8 cellular contexts compared by ENCODE assay signal in the genomic region with DNA sequence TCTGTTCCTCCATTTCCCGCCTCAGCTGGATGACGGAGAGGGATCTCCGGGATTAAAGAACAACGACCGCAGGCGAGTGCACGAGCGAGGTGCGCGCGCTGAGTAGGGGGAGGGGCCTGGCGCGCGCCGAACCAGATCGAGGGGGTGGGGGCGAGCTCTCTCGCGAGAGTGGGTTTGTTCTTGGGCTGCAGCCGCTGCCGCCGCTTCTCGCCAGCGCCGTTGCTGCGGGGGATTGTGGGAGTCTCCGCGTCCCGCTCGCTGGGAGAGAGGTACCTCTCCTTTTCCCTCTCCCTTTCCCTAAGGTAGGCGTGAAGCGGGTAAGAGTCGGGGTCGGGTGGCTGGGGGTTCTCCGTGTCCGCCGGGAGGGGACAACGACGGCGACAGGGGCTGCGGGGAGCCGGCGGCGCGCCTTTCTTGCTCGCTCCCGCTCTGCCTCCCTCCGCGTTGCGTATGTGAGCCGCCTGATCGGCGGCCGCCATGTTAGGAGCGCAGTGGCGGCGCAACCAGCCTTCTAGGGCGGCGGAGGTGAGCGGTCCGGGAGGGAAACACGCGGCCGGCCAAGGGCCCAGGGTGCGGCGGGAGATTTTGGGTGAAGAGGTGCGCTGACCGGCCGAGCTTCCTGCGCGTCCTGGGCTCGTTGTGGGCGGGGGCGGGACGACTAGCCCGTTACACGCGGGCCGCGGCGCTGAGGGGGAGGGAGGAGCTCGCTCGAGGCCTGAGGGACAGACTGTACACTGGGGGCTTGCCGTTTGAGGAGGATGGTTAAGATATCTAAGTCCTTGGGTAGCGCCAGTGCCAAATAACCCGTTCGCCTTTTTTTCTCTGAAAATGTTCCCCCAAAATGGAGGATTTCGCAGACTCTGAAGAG. TPM values are rescaled to one million over a fixed set of nuclear protein-coding genes. Genes with fewer than 3 reads are reported as not detected.
DNase-seq lines count a peak whose midpoint lies in the region; ATAC-seq and TF ChIP-seq lines count a peak whose summit lies in the region.

A gene with protein sequence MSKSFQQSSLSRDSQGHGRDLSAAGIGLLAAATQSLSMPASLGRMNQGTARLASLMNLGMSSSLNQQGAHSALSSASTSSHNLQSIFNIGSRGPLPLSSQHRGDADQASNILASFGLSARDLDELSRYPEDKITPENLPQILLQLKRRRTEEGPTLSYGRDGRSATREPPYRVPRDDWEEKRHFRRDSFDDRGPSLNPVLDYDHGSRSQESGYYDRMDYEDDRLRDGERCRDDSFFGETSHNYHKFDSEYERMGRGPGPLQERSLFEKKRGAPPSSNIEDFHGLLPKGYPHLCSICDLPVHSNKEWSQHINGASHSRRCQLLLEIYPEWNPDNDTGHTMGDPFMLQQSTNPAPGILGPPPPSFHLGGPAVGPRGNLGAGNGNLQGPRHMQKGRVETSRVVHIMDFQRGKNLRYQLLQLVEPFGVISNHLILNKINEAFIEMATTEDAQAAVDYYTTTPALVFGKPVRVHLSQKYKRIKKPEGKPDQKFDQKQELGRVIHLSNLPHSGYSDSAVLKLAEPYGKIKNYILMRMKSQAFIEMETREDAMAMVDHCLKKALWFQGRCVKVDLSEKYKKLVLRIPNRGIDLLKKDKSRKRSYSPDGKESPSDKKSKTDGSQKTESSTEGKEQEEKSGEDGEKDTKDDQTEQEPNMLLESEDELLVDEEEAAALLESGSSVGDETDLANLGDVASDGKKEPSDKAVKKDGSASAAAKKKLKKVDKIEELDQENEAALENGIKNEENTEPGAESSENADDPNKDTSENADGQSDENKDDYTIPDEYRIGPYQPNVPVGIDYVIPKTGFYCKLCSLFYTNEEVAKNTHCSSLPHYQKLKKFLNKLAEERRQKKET (plus strand): TSS at position 237 of the 868 bp plus-strand sequence. CDS start 13,676 bp downstream, outside the sequence.

- H3K27me3 ChIP-seq in AG04450 (ENCODE audit: control insufficient read depth, insufficient read depth, low read length) = no peaks in the 10 kb centered on the region

- POLR2A ChIA-PET in AG04450 (lab: Yijun Ruan, JAX) = interaction anchor here (0.6 to 2.8 kb wide), 26 partner anchors 9 to 961 kb away, joined by 3 to 27 read pairs (median 6); a partner anchor contains a TSS

- H3K27ac ChIP-seq in AG04450 (ENCODE audit: low read depth, low read length) = peak within 1 kb of the TSS; percentile 99

- peaks cover 2% of the 10 kb centered on the region; the same call in 1 of the 2 replicates for H3K9me3 ChIP-seq in AG04450 (ENCODE audit: control insufficient read depth, insufficient read depth, low read length)

- peak within 1 kb of the TSS; percentile 96 for H3K4me3 ChIP-seq in AG04450 (ENCODE audit: low read depth, low read length)

- TF ChIP-seq CTCF in AG04450 (IDR thresholded peaks at IDR 0.05; ENCODE audit: low read depth, low read length) = no peak

- CTCF ChIA-PET in AG04450 (lab: Charles Lee) = interaction anchor here (0.6 to 1.1 kb wide), 7 partner anchors 9 to 940 kb away, joined by 3 to 8 read pairs (median 4); no protein-coding TSS in a partner anchor

- ATAC-seq in GM18909 (IDR thresholded peaks at IDR 0.05; ENCODE audit: poor library complexity, unreplicated experiment) (peak; percentile 82), HG03196 (IDR thresholded peaks at IDR 0.05; ENCODE audit: unreplicated experiment) (peak; percentile 71)

- DNase-seq in AG04450 (ENCODE audit: low read depth, low spot score) (peak; percentile 91), NCI-H345 treated with DMSO at 0.1 percent for 48 hours (lab: John Stamatoyannopoulos, UW; ENCODE audit: unreplicated experiment) (peak; percentile 83), inferior parietal cortex (ENCODE audit: extremely low spot score) (peak; percentile 86)
- DNase-seq in activated CD4-positive, CD25-positive, alpha-beta regulatory T cell (lab: John Stamatoyannopoulos, UW) = peak; percentile 84 to 93 (median 87)
- peak; percentile 89 for DNase-seq in central memory CD4-positive, alpha-beta T cell
- DNase-seq in stimulated activated CD4-positive, alpha-beta T cell treated with anti-CD3 and anti-CD28 coated beads, Interleukin-12 subunit alpha, Interleukin-12 subunit beta, amount 100 ng/mL, for 24 hours (ENCODE audit: low read depth in 2 of 2) = peak; percentile 85 to 90

RNA-seq across cellular contexts. Expression of the gene that starts here (rescaled TPM):
- 142 and 166 TPM in 2 replicates for polyA plus RNA-seq in AG04450 (2011; rRNA removed)
- polyA minus RNA-seq in AG04450 (2011; rRNA and poly(A)+ RNA removed) = 195 and 217 TPM in 2 replicates

Comparison
In these comparisons a context has a peak if more than half of its experiments do, and no peak if none do; other contexts are left out.
1. Peak in every context shown above with its lines: DNase-seq, ATAC-seq, H3K4me3 ChIP-seq and H3K27ac ChIP-seq.